Comparison of ENCODE assay signal across 1 cellular context in the genomic region with DNA sequence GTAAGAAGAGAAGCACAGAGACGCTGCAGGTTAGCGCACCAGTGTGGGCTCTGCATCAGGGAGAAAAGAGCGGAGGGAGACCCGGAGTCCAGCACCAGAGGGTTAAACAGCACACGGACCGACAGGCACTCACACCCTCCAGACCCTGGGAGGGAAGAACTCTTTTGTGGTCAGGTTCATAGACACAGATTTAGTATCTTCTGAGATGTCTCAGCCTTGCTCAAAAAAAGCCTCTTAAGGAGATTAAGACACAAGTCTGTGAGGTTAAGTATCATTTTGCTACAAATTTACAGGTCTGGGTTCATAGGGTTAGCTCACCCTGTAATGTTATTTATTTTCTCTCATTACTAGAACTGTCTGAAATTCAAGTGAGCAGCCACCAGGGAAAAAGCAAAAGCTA.
TF ChIP-seq lines count a peak whose summit lies in the region.

No MANE protein-coding gene starts in this region.

TF ChIP-seq in endothelial cell of umbilical vein, 7 proteins besides CTCF, POLR2A, EP300 and RAD21:
- TF ChIP-seq, protein P1, sequence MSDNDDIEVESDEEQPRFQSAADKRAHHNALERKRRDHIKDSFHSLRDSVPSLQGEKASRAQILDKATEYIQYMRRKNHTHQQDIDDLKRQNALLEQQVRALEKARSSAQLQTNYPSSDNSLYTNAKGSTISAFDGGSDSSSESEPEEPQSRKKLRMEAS (IDR thresholded peaks at IDR 0.05; ENCODE audit: insufficient read depth, insufficient read length): no peak
TF ChIP-seq in endothelial cell of umbilical vein: peak in this region for 0.
